ENCODE assay signal across 2 cellular contexts in the genomic region with DNA sequence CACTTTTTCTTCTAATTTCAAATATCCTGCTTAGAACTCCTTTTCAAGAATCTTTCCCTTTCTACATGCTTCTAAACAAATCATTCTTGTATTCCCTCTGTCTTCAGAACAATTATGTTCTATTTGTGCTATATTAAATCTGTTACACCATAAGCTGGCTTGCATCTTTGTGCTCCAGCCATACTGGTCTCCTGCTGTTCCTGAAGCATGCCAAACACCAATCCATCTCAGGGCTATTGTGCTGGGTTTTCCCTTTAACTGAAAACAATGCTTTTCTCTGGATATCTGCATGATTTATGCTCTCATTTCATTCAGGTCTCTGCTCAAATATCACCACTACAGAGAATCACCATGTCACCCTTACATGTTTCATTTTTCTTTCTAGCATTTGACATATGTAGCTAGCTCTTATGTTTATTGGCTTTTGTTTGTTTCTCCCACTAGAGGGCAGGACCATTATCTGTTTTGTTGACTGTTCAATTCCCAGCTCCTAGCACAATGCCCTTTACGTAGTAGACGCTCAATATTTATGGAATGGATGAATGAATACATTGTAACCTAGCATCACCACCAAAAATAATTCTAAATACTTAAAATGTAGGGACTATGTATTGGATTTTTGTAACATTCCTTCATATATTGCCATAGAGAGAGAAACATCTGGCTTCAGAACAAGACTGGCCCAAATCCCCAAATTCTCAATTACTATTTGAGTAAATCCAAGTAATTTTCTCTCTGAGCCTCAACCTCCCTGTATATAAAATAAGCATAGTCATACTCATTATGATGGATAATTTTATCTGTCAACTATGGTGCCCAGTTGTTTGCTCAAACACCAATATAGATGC.
TF ChIP-seq lines count a peak whose summit lies in the region.

No MANE protein-coding gene starts in this region.

TF ChIP-seq in endothelial cell of umbilical vein, 7 proteins besides CTCF, POLR2A, EP300 and RAD21:
- no peak for TF ChIP-seq POLR2AphosphoS5 (IDR thresholded peaks at IDR 0.05; ENCODE audit: insufficient read depth, low read depth, low read length)
- TF ChIP-seq MYC (IDR thresholded peaks at IDR 0.05; ENCODE audit: low read depth, low read length), result no peak
- no peak for TF ChIP-seq GATA2 (IDR thresholded peaks at IDR 0.05; ENCODE audit: insufficient read depth, insufficient read length, low read depth, low read length)
- TF ChIP-seq, protein P1, sequence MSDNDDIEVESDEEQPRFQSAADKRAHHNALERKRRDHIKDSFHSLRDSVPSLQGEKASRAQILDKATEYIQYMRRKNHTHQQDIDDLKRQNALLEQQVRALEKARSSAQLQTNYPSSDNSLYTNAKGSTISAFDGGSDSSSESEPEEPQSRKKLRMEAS (IDR thresholded peaks at IDR 0.05; ENCODE audit: insufficient read depth, insufficient read length), result no peak
- no peak for TF ChIP-seq JUN (IDR thresholded peaks at IDR 0.05; ENCODE audit: borderline replicate concordance, insufficient read depth, insufficient read length, low read depth)
- TF ChIP-seq FOS (IDR thresholded peaks at IDR 0.05; ENCODE audit: borderline replicate concordance, insufficient read depth, low read length), result no peak
- no peak for TF ChIP-seq EZH2 (IDR thresholded peaks at IDR 0.05; ENCODE audit: borderline replicate concordance, low read depth, low read length, severe bottlenecking)
TF ChIP-seq in endothelial cell of umbilical vein: peak in this region for 0.

TF ChIP-seq in GM12891, 5 proteins besides CTCF, POLR2A, EP300 and RAD21:
- TF ChIP-seq POU2F2 (IDR thresholded peaks at IDR 0.05; ENCODE audit: low read depth, low read length) (no peak), POLR2AphosphoS5 (IDR thresholded peaks at IDR 0.05; ENCODE audit: low read depth, low read length) (no peak), SPI1 (IDR thresholded peaks at IDR 0.05; ENCODE audit: low read depth, low read length) (no peak), PAX5 (IDR thresholded peaks at IDR 0.05; ENCODE audit: insufficient read depth, low read length, severe bottlenecking) (no peak), TAF1 (IDR thresholded peaks at IDR 0.05; ENCODE audit: low read depth, low read length) (no peak)
